18 cellular contexts compared by ENCODE assay signal in the genomic region with DNA sequence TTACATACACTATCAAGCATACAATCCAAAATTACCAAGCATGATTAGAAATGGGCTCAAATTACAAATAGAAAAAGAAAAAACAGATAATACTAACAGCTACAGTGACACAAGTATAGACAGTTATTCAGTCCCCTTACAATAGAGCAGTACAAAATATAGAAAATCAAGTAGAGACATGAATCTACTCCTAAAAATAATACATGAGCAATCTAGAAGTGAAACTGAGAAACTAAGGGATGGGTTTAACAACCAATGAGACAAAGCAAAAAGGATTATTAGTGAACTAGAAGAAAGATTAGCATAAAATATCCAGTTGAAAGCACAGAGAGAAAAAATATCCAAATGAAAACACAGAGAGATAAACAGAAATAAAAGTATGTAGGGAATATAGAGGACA.
DNase-seq lines count a peak whose midpoint lies in the region; ATAC-seq and TF ChIP-seq lines count a peak whose summit lies in the region.
"Had no signal": no experiment of that assay in that cellular context is flagged by ENCODE, and none has a peak within 500 bp of the region (broad histone marks: within the 10 kb centered on the region; RNA-seq: fewer than 3 reads in every experiment).

No MANE protein-coding gene starts in this region.

- no peak overlapping the region for H3K4ac ChIP-seq in neuronal stem cell (ENCODE audit: low read length)

- peaks cover 0 to 3% of the 10 kb centered on the region in 2 donors for H3K4me1 ChIP-seq in neuronal stem cell (ENCODE audit: control insufficient read depth in 2 of 2, insufficient read depth in 1 of 2, low read depth in 1 of 2, low read length in 2 of 2)
- peaks cover 9% of the 10 kb centered on the region for H3K4me1 ChIP-seq in osteoblast (ENCODE audit: insufficient read depth, low read length)

- no peaks in the 10 kb centered on the region for H3K79me1 ChIP-seq in neuronal stem cell (ENCODE audit: low read depth, low read length)

- H3K9me3 ChIP-seq in neuronal stem cell (replicated peaks in 1 of 2; ENCODE audit: control insufficient read depth in 2 of 2, insufficient read depth in 1 of 2, low read depth in 1 of 2, low read length in 2 of 2) (peaks cover 0 to 4% of the 10 kb centered on the region in 2 donors), osteoblast (ENCODE audit: low read depth, low read length) (no peaks in the 10 kb centered on the region)

- no peak overlapping the region for H2AK5ac ChIP-seq in neuronal stem cell (ENCODE audit: low read depth, low read length)

- H3K4me3 ChIP-seq in neuronal stem cell (ENCODE audit: low read length in 2 of 2) (no peak overlapping the region), osteoblast (ENCODE audit: insufficient read depth, low read length) (no peak overlapping the region)

- H3K23ac ChIP-seq in neuronal stem cell (ENCODE audit: low read depth, low read length, poor library complexity): no peak overlapping the region

- H2BK12ac ChIP-seq in neuronal stem cell (ENCODE audit: low read length): no peak overlapping the region

- H3K79me2 ChIP-seq in osteoblast (ENCODE audit: insufficient read depth, low read length): no peaks in the 10 kb centered on the region

- no peak overlapping the region for H4K91ac ChIP-seq in neuronal stem cell (ENCODE audit: low read depth, low read length, poor library complexity)

- H4K20me1 ChIP-seq in osteoblast (ENCODE audit: insufficient read depth, low read length): no peaks in the 10 kb centered on the region

- no peak overlapping the region for H3K27ac ChIP-seq in neuronal stem cell (replicated peaks; ENCODE audit: low read length)
- H3K27ac ChIP-seq in osteoblast (ENCODE audit: low read depth, low read length): no peak overlapping the region

- DNase-seq in neuronal stem cell (ENCODE audit: low spot score) (no peak), COR-L47 (lab: John Stamatoyannopoulos, UW) (no peak), osteoblast (ENCODE audit: insufficient read length, low spot score, missing footprints) (no peak), hepatic stellate cell (ENCODE audit: low spot score) (no peak)
- DNase-seq: ACHN; CD4-positive, alpha-beta T cell; H9; KG1; NCI-H1092 treated with DMSO at 0.1 percent for 48 hours; NCI-H187 treated with DMSO at 0.1 percent for 48 hours; NCI-H2171; NCI-H82 had no signal

- H3K9ac ChIP-seq in neuronal stem cell (ENCODE audit: low read depth, low read length, poor library complexity): no peak overlapping the region

- no peak overlapping the region for H2BK5ac ChIP-seq in neuronal stem cell (ENCODE audit: low read length)

- peak; percentile 88 for ATAC-seq in GM18858 (IDR thresholded peaks at IDR 0.05; ENCODE audit: unreplicated experiment)
- peak; percentile 45 for ATAC-seq in GM21390 (IDR thresholded peaks at IDR 0.05; ENCODE audit: unreplicated experiment)
- peak; percentile 82 for ATAC-seq in HG03442 (IDR thresholded peaks at IDR 0.05; ENCODE audit: unreplicated experiment)
- ATAC-seq: Panc1, Right ventricle myocardium inferior, SK-N-SH treated with all-trans-retinoic acid at 6 μM for 48 hours had no signal

- no peak overlapping the region for H3K4me2 ChIP-seq in neuronal stem cell (ENCODE audit: insufficient read depth, low read length, poor library complexity, severe bottlenecking)
- no peak overlapping the region for H3K4me2 ChIP-seq in osteoblast (ENCODE audit: insufficient read depth, low read length)

- no peaks in the 10 kb centered on the region for H3K27me3 ChIP-seq in neuronal stem cell (ENCODE audit: control insufficient read depth in 3 of 3, insufficient read depth in 3 of 3, low read depth in 1 of 3, low read length in 3 of 3)
- H3K27me3 ChIP-seq in osteoblast (ENCODE audit: insufficient read depth, low read length): no peaks in the 10 kb centered on the region

- no peak overlapping the region for H2BK120ac ChIP-seq in neuronal stem cell (ENCODE audit: low read depth, low read length)

- H4K8ac ChIP-seq in neuronal stem cell (ENCODE audit: low read depth, low read length): no peak overlapping the region

- H3K36me3 ChIP-seq in neuronal stem cell (replicated peaks in 1 of 2; ENCODE audit: control insufficient read depth in 2 of 2, insufficient read depth in 2 of 2, low read length in 2 of 2) (no peaks in the 10 kb centered on the region), osteoblast (ENCODE audit: insufficient read depth, low read length) (no peaks in the 10 kb centered on the region)

- TF ChIP-seq CTCF in osteoblast (IDR thresholded peaks at IDR 0.05; ENCODE audit: extremely low read depth, low read depth, low read length): no peak

- peak overlapping the region; percentile 63 for H2AFZ ChIP-seq in neuronal stem cell (ENCODE audit: low read length)
- H2AFZ ChIP-seq in osteoblast (ENCODE audit: low read length): no peak overlapping the region

- no peak overlapping the region for H3K18ac ChIP-seq in neuronal stem cell (ENCODE audit: low read length)

- H3K14ac ChIP-seq in neuronal stem cell (ENCODE audit: low read length): no peak overlapping the region

- H2BK15ac ChIP-seq in neuronal stem cell (ENCODE audit: low read length): no peak overlapping the region
